ENCODE assay signal across 18 cellular contexts in the genomic region with DNA sequence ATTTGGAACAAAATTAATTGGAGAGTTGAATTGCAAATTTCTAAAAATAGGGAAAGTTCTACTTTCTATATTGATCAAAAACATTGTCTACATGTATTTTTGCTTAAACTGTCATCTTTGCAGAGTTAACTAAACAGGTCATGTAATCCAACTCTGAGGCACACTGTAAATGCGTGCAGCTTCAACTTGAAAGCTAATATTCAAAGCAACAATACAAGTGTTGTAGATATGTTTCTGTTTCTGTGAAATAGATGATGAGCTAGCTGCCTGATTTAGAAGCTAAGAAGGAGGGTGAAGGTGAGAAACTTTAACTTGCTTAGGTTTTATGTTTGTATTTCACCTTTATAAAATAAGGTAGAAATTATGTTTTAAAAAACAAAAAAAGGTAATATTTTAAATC.
"Had no signal": no experiment of that assay in that cellular context is flagged by ENCODE, and none has a peak within 500 bp of the region (broad histone marks: within the 10 kb centered on the region; RNA-seq: fewer than 3 reads in every experiment).

No MANE protein-coding gene starts in this region.

- H3K9me3 Mint-ChIP-seq: type B pancreatic cell had no signal

- H3K27ac Mint-ChIP-seq: activated CD4-positive, alpha-beta T cell treated with anti-CD3 and anti-CD28 coated beads, Interleukin-2, amount 10 ng/mL, durations not matched to agents 24 days and 14 days; activated naive CD8-positive, alpha-beta T cell; activated T-helper 1 cell treated with anti-CD3 and anti-CD28 coated beads, Interleukin-12 subunit alpha, Interleukin-12 subunit beta, Interleukin-2, Interleukin-4 antibody, amounts not matched to agents 30 ng/mL and 10 ng/mL and 1 ng/mL, durations not matched to agents 14 hours and 24 hours and 36 hours; mesothelial cell of epicardium; nephron progenitor cell; type B pancreatic cell had no signal

- ATAC-seq: foreskin keratinocyte, left lung, pancreas had no signal

- H3K27me3 Mint-ChIP-seq: activated CD4-positive, alpha-beta T cell treated with anti-CD3 and anti-CD28 coated beads, Interleukin-2, amount 10 ng/mL, durations not matched to agents 24 days and 14 days; activated naive CD8-positive, alpha-beta T cell; type B pancreatic cell had no signal

- DNase-seq: activated CD4-positive, alpha-beta T cell treated with anti-CD3 and anti-CD28 coated beads, Interleukin-2, amount 10 ng/mL, durations not matched to agents 24 days and 14 days; activated gamma-delta T cell treated with Interleukin-2 at 50 U/mL for 16 hours; adrenal gland; central memory CD4-positive, alpha-beta T cell; effector memory CD4-positive, alpha-beta T cell; foreskin keratinocyte; kidney glomerular epithelial cell; left lung; nephron progenitor cell; pancreas; psoas muscle; spleen; stimulated activated CD4-positive, alpha-beta T cell treated with anti-CD3 and anti-CD28 coated beads, Interleukin-4, amount 100 ng/mL, for 24 hours; stimulated activated naive CD4-positive, alpha-beta T cell treated with Interleukin-2 at 50 U/mL for 16 hours had no signal

- H3K4me3 Mint-ChIP-seq: activated CD4-positive, alpha-beta T cell treated with anti-CD3 and anti-CD28 coated beads, Interleukin-2, amount 10 ng/mL, durations not matched to agents 24 days and 14 days; activated naive CD8-positive, alpha-beta T cell; activated T-helper 1 cell treated with anti-CD3 and anti-CD28 coated beads, Interleukin-12 subunit alpha, Interleukin-12 subunit beta, Interleukin-2, Interleukin-4 antibody, amounts not matched to agents 30 ng/mL and 10 ng/mL and 1 ng/mL, durations not matched to agents 14 hours and 24 hours and 36 hours; mesothelial cell of epicardium; nephron progenitor cell; type B pancreatic cell had no signal
